22 cellular contexts compared by ENCODE assay signal in the genomic region with DNA sequence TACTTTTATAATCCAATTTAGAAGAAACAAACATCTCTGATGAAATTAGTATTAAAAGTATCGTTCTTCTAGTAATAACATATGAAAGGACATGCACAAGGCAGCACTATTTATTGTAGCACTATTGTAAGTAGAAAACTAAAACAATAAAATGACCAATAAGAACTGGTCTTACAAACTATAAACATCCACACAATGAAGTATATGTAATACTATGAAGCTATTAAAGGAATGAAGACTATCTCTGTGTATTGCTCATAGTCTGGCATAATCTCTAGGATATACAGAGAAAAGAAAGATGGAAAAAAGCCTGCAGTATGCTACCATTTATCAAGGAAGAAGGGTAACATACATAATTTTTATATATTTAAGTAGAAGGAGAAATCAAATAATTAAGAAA.
"Had no signal": no experiment of that assay in that cellular context is flagged by ENCODE, and none has a peak within 500 bp of the region (broad histone marks: within the 10 kb centered on the region; RNA-seq: fewer than 3 reads in every experiment).

No MANE protein-coding gene starts in this region.

- ATAC-seq: gastrocnemius medialis; heart right ventricle; left cardiac atrium; left ventricle myocardium superior; naive thymus-derived CD4-positive, alpha-beta T cell had no signal

- H3K36me3 ChIP-seq: gastrocnemius medialis, sigmoid colon, stomach, thoracic aorta, transverse colon had no signal

- H3K27me3 Mint-ChIP-seq: naive thymus-derived CD4-positive, alpha-beta T cell had no signal

- H3K27me3 ChIP-seq: gastrocnemius medialis, heart right ventricle, right atrium auricular region, sigmoid colon, stomach, transverse colon had no signal

- H3K9me3 Mint-ChIP-seq: naive thymus-derived CD4-positive, alpha-beta T cell had no signal

- H3K4me1 Mint-ChIP-seq: naive thymus-derived CD4-positive, alpha-beta T cell had no signal

- H3K4me3 Mint-ChIP-seq: naive thymus-derived CD4-positive, alpha-beta T cell; nephron progenitor cell had no signal

- H3K36me3 Mint-ChIP-seq: naive thymus-derived CD4-positive, alpha-beta T cell had no signal

- H3K27ac Mint-ChIP-seq: naive thymus-derived CD4-positive, alpha-beta T cell; nephron progenitor cell had no signal

- H3K9me3 ChIP-seq: gastrocnemius medialis, right atrium auricular region, sigmoid colon, stomach, thoracic aorta, transverse colon had no signal

- H3K4me3 ChIP-seq: gastrocnemius medialis, heart right ventricle, lung, right atrium auricular region, sigmoid colon, stomach, thoracic aorta, transverse colon had no signal

- H3K27ac ChIP-seq: gastrocnemius medialis, heart right ventricle, right atrium auricular region, sigmoid colon, stomach, thoracic aorta, transverse colon had no signal

- DNase-seq: cerebellar nuclear complex; dermis blood vessel endothelial cell; erythroblast; gastrocnemius medialis; heart right ventricle; hypothalamus; kidney; left cardiac atrium; left ventricle myocardium superior; mesenchymal stem cell; naive thymus-derived CD4-positive, alpha-beta T cell; nephron progenitor cell; sigmoid colon; small intestine; stimulated activated CD4-positive, alpha-beta T cell treated with anti-CD3 and anti-CD28 coated beads, Interleukin-12 subunit alpha, Interleukin-12 subunit beta, amount 100 ng/mL, for 4 hours; stimulated activated naive CD4-positive, alpha-beta T cell; stomach; substantia nigra; transverse colon had no signal

- H3K4me1 ChIP-seq: gastrocnemius medialis, right atrium auricular region, sigmoid colon, transverse colon had no signal
